Comparison of ENCODE assay signal across 1 cellular context in the genomic region with DNA sequence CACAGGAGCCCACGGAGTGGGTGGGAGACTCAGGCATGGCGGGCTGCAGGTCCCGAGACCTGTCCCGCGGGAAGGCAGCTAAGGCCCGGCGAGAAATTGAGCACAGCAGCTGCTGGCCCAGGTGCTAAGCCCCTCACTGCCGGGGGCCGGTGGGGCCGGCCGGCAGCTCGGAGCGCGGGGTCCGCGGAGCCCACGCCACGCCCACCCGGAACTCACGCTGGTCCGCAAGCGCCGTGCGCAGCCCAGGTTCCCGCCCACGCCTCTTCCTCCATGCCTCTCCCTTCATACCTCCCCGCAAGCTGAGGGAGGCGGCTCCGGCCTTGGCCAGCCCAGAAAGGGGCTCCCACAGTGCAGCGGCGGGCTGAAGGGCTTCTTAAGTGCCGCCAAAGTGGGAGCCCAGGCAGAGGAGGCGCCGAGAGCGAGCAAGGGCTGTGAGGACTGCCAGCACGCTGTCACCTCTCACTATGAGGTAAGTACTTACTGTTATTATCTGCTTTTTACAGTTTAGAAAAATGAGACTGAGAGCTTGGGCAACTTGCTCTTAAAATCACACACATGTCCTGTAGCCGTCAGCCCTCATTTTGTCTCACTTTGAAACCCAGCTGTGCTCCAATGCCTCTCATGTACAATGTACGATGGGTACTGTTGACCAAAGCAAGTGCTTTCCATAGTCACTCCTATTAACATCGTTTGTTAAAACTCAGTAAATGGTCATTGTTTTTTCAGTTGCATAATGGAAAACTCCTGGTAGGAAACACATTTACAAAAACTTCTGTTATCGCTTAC.
TF ChIP-seq lines count a peak whose summit lies in the region.

No MANE protein-coding gene starts in this region.

TF ChIP-seq in K562, 482 proteins besides CTCF, POLR2A, EP300 and RAD21 (continued from another document and continues in another):
- TF ChIP-seq, protein P1, sequence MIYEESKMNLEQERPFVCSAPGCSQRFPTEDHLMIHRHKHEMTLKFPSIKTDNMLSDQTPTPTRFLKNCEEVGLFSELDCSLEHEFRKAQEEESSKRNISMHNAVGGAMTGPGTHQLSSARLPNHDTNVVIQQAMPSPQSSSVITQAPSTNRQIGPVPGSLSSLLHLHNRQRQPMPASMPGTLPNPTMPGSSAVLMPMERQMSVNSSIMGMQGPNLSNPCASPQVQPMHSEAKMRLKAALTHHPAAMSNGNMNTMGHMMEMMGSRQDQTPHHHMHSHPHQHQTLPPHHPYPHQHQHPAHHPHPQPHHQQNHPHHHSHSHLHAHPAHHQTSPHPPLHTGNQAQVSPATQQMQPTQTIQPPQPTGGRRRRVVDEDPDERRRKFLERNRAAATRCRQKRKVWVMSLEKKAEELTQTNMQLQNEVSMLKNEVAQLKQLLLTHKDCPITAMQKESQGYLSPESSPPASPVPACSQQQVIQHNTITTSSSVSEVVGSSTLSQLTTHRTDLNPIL (CRISPR knock-in tag; IDR thresholded peaks at IDR 0.05): no peak
- TF ChIP-seq FOXJ2 (tag; IDR thresholded peaks at IDR 0.05): no peak
- no peak for TF ChIP-seq STAT5A (IDR thresholded peaks at IDR 0.05; ENCODE audit: borderline replicate concordance, low read length)
- TF ChIP-seq CEBPB (tag; IDR thresholded peaks at IDR 0.05): peak; percentile 56
- peak; percentile 40; the same call in 1 of the 2 replicates for TF ChIP-seq E2F3 (CRISPR knock-in tag; IDR thresholded peaks at IDR 0.05)
- TF ChIP-seq, protein P2, sequence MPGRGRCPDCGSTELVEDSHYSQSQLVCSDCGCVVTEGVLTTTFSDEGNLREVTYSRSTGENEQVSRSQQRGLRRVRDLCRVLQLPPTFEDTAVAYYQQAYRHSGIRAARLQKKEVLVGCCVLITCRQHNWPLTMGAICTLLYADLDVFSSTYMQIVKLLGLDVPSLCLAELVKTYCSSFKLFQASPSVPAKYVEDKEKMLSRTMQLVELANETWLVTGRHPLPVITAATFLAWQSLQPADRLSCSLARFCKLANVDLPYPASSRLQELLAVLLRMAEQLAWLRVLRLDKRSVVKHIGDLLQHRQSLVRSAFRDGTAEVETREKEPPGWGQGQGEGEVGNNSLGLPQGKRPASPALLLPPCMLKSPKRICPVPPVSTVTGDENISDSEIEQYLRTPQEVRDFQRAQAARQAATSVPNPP (IDR thresholded peaks at IDR 0.05; ENCODE audit: borderline replicate concordance, insufficient read depth, insufficient read length): no peak
- TF ChIP-seq ZNF79 (CRISPR knock-in tag; IDR thresholded peaks at IDR 0.05; ENCODE audit: low read depth): no peak
- peak; percentile 47; the same call in 1 of the 2 replicates for TF ChIP-seq FOSL1 (tag; conservative IDR thresholded peaks at IDR 0.05)
- TF ChIP-seq GTF2A2 (tag; IDR thresholded peaks at IDR 0.05): no peak
- TF ChIP-seq, protein P3, sequence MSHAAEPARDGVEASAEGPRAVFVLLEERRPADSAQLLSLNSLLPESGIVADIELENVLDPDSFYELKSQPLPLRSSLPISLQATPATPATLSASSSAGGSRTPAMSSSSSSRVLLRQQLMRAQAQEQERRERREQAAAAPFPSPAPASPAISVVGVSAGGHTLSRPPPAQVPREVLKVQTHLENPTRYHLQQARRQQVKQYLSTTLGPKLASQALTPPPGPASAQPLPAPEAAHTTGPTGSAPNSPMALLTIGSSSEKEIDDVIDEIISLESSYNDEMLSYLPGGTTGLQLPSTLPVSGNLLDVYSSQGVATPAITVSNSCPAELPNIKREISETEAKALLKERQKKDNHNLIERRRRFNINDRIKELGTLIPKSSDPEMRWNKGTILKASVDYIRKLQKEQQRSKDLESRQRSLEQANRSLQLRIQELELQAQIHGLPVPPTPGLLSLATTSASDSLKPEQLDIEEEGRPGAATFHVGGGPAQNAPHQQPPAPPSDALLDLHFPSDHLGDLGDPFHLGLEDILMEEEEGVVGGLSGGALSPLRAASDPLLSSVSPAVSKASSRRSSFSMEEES (CRISPR knock-in tag; IDR thresholded peaks at IDR 0.05): no peak
- TF ChIP-seq SIX5 (IDR thresholded peaks at IDR 0.05; ENCODE audit: borderline replicate concordance in 1 of 2, insufficient read depth in 1 of 2, low read depth in 1 of 2, low read length in 2 of 2): no peak
- no peak for TF ChIP-seq RFX1 (IDR thresholded peaks at IDR 0.05)
- TF ChIP-seq SUPT5H (IDR thresholded peaks at IDR 0.05): peak; percentile 81
- TF ChIP-seq, protein P4, sequence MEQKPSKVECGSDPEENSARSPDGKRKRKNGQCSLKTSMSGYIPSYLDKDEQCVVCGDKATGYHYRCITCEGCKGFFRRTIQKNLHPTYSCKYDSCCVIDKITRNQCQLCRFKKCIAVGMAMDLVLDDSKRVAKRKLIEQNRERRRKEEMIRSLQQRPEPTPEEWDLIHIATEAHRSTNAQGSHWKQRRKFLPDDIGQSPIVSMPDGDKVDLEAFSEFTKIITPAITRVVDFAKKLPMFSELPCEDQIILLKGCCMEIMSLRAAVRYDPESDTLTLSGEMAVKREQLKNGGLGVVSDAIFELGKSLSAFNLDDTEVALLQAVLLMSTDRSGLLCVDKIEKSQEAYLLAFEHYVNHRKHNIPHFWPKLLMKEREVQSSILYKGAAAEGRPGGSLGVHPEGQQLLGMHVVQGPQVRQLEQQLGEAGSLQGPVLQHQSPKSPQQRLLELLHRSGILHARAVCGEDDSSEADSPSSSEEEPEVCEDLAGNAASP (IDR thresholded peaks at IDR 0.05): no peak
- no peak for TF ChIP-seq RBM15 (IDR thresholded peaks at IDR 0.05; ENCODE audit: insufficient read depth, low read length)
- TF ChIP-seq, protein P5, sequence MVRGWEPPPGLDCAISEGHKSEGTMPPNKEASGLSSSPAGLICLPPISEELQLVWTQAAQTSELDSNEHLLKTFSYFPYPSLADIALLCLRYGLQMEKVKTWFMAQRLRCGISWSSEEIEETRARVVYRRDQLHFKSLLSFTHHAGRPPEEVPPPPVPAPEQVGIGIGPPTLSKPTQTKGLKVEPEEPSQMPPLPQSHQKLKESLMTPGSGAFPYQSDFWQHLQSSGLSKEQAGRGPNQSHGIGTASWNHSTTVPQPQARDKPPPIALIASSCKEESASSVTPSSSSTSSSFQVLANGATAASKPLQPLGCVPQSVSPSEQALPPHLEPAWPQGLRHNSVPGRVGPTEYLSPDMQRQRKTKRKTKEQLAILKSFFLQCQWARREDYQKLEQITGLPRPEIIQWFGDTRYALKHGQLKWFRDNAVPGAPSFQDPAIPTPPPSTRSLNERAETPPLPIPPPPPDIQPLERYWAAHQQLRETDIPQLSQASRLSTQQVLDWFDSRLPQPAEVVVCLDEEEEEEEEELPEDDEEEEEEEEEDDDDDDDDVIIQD (CRISPR knock-in tag; IDR thresholded peaks at IDR 0.05): no peak
- no peak for TF ChIP-seq ZNF717 (CRISPR knock-in tag; IDR thresholded peaks at IDR 0.05)
- TF ChIP-seq, protein P6, sequence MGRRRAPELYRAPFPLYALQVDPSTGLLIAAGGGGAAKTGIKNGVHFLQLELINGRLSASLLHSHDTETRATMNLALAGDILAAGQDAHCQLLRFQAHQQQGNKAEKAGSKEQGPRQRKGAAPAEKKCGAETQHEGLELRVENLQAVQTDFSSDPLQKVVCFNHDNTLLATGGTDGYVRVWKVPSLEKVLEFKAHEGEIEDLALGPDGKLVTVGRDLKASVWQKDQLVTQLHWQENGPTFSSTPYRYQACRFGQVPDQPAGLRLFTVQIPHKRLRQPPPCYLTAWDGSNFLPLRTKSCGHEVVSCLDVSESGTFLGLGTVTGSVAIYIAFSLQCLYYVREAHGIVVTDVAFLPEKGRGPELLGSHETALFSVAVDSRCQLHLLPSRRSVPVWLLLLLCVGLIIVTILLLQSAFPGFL (CRISPR knock-in tag; IDR thresholded peaks at IDR 0.05): no peak
- peak; percentile 74 for TF ChIP-seq CTBP1 (IDR thresholded peaks at IDR 0.05; ENCODE audit: borderline replicate concordance)
- TF ChIP-seq CXXC5 (CRISPR knock-in tag; IDR thresholded peaks at IDR 0.05): peak; percentile 90
- no peak for TF ChIP-seq ZNF668 (CRISPR knock-in tag; IDR thresholded peaks at IDR 0.05)
- TF ChIP-seq KLF6 (CRISPR knock-in tag; IDR thresholded peaks at IDR 0.05; ENCODE audit: borderline replicate concordance): no peak
- TF ChIP-seq ZNF143 (CRISPR knock-in tag; IDR thresholded peaks at IDR 0.05): no peak
- TF ChIP-seq ZKSCAN3 (CRISPR knock-in tag; IDR thresholded peaks at IDR 0.05): no peak
- peak; percentile 10; the same call in 1 of the 2 replicates for TF ChIP-seq CBFA2T3 (IDR thresholded peaks at IDR 0.05)
- peak; percentile 59; the same call in 1 of the 2 replicates for TF ChIP-seq PHF8 (IDR thresholded peaks at IDR 0.05; ENCODE audit: borderline replicate concordance, low read length)
- no peak for TF ChIP-seq NUFIP1 (IDR thresholded peaks at IDR 0.05; ENCODE audit: partially characterized antibody)
- TF ChIP-seq, protein P7, sequence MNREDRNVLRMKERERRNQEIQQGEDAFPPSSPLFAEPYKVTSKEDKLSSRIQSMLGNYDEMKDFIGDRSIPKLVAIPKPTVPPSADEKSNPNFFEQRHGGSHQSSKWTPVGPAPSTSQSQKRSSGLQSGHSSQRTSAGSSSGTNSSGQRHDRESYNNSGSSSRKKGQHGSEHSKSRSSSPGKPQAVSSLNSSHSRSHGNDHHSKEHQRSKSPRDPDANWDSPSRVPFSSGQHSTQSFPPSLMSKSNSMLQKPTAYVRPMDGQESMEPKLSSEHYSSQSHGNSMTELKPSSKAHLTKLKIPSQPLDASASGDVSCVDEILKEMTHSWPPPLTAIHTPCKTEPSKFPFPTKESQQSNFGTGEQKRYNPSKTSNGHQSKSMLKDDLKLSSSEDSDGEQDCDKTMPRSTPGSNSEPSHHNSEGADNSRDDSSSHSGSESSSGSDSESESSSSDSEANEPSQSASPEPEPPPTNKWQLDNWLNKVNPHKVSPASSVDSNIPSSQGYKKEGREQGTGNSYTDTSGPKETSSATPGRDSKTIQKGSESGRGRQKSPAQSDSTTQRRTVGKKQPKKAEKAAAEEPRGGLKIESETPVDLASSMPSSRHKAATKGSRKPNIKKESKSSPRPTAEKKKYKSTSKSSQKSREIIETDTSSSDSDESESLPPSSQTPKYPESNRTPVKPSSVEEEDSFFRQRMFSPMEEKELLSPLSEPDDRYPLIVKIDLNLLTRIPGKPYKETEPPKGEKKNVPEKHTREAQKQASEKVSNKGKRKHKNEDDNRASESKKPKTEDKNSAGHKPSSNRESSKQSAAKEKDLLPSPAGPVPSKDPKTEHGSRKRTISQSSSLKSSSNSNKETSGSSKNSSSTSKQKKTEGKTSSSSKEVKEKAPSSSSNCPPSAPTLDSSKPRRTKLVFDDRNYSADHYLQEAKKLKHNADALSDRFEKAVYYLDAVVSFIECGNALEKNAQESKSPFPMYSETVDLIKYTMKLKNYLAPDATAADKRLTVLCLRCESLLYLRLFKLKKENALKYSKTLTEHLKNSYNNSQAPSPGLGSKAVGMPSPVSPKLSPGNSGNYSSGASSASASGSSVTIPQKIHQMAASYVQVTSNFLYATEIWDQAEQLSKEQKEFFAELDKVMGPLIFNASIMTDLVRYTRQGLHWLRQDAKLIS (CRISPR knock-in tag; IDR thresholded peaks at IDR 0.05): 0 out of 2 replicates have a peak, but pooled peaks have one; percentile 4
- TF ChIP-seq ZFP1 (CRISPR knock-in tag; IDR thresholded peaks at IDR 0.05): no peak
- TF ChIP-seq ZNF124 (CRISPR knock-in tag; IDR thresholded peaks at IDR 0.05): no peak
- TF ChIP-seq SMAD3 (CRISPR knock-in tag; conservative IDR thresholded peaks at IDR 0.05): no peak
- TF ChIP-seq SP2 (IDR thresholded peaks at IDR 0.05; ENCODE audit: extremely low read depth, low read depth, low read length, poor library complexity, severe bottlenecking): no peak
- TF ChIP-seq ZNF175 (CRISPR knock-in tag; IDR thresholded peaks at IDR 0.05; ENCODE audit: low read depth): no peak
- TF ChIP-seq ZBTB8A (IDR thresholded peaks at IDR 0.05; ENCODE audit: partially characterized antibody): peak; percentile 98
- peak; percentile 72 for TF ChIP-seq CREM (IDR thresholded peaks at IDR 0.05; ENCODE audit: low read depth)
- TF ChIP-seq, protein P8, sequence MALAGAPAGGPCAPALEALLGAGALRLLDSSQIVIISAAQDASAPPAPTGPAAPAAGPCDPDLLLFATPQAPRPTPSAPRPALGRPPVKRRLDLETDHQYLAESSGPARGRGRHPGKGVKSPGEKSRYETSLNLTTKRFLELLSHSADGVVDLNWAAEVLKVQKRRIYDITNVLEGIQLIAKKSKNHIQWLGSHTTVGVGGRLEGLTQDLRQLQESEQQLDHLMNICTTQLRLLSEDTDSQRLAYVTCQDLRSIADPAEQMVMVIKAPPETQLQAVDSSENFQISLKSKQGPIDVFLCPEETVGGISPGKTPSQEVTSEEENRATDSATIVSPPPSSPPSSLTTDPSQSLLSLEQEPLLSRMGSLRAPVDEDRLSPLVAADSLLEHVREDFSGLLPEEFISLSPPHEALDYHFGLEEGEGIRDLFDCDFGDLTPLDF (CRISPR knock-in tag; IDR thresholded peaks at IDR 0.05): peak; percentile 82; the same call in 1 of the 2 replicates
- TF ChIP-seq, protein P9, sequence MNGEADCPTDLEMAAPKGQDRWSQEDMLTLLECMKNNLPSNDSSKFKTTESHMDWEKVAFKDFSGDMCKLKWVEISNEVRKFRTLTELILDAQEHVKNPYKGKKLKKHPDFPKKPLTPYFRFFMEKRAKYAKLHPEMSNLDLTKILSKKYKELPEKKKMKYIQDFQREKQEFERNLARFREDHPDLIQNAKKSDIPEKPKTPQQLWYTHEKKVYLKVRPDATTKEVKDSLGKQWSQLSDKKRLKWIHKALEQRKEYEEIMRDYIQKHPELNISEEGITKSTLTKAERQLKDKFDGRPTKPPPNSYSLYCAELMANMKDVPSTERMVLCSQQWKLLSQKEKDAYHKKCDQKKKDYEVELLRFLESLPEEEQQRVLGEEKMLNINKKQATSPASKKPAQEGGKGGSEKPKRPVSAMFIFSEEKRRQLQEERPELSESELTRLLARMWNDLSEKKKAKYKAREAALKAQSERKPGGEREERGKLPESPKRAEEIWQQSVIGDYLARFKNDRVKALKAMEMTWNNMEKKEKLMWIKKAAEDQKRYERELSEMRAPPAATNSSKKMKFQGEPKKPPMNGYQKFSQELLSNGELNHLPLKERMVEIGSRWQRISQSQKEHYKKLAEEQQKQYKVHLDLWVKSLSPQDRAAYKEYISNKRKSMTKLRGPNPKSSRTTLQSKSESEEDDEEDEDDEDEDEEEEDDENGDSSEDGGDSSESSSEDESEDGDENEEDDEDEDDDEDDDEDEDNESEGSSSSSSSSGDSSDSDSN (IDR thresholded peaks at IDR 0.05; ENCODE audit: borderline replicate concordance in 1 of 2, low read depth in 2 of 2, low read length in 2 of 2): peak in 1 of 2 experiments; percentile 74; a peak in 1 of 4 replicates
- TF ChIP-seq SAFB (IDR thresholded peaks at IDR 0.05; ENCODE audit: borderline replicate concordance, low read depth, low read length): peak; percentile 74; the same call in 1 of the 2 replicates
- TF ChIP-seq MCM3 (IDR thresholded peaks at IDR 0.05): no peak
